In the genomic region with DNA sequence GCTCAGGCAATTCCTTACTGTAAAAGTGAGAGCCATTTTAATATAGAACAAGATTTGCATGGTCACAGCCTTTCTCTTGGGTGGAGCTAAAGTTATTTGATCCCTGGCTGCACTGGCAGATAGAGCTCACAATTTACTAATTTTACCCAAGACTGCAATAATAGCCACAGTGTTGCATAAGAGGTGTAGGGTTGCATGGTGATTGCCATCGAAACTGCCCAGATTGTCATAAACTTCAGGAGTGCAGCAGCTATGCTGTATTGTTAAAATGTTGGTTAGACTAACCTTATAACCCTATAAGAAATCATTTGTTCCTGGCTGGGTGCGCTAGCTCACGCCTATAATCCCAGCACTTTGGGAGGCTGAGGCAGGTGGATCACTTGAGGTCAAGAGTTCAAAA, we compare ENCODE assay signal across 10 cellular contexts. TPM values are rescaled to one million over a fixed set of nuclear protein-coding genes. Genes with fewer than 3 reads are reported as not detected.
DNase-seq lines count a peak whose midpoint lies in the region; ATAC-seq and TF ChIP-seq lines count a peak whose summit lies in the region.
"Had no signal": no experiment of that assay in that cellular context is flagged by ENCODE, and none has a peak within 500 bp of the region (broad histone marks: within the 10 kb centered on the region; RNA-seq: fewer than 3 reads in every experiment).

No MANE protein-coding gene starts in this region.

- H3K4me1 Mint-ChIP-seq in H9, result peaks cover 5 to 11% of the 10 kb centered on the region in 2 experiments; a peak in 3 of 4 replicates

- no peak overlapping the region for H2AK5ac ChIP-seq in H9 (ENCODE audit: insufficient read length, low read length)

- H3K79me2 ChIP-seq in HCT116 (ENCODE audit: insufficient read depth, low read length) (peaks cover 85% of the 10 kb centered on the region), H9 (ENCODE audit: insufficient read depth, low read length) (peaks cover 15% of the 10 kb centered on the region; the same call in 1 of the 2 replicates)

- intact Hi-C loops in HCT116 (cut with micrococcal nuclease), result no loop called here

- no peak for TF ChIP-seq CTCF in HCT116 (IDR thresholded peaks at IDR 0.05 in 2 of 3, conservative IDR thresholded peaks at IDR 0.05 in 1 of 3; ENCODE audit: borderline replicate concordance in 1 of 3, insufficient read depth in 1 of 3, low read depth in 2 of 3, low read length in 2 of 3)
- no peak for TF ChIP-seq CTCF in fibroblast of mammary gland (conservative IDR thresholded peaks at IDR 0.05; ENCODE audit: control insufficient read depth, insufficient read depth, low read depth, low read length)
- no peak for TF ChIP-seq CTCF in H9 (conservative IDR thresholded peaks at IDR 0.05)

- no peak overlapping the region for H3K18ac ChIP-seq in H9 (ENCODE audit: insufficient read length, low read depth, low read length)

- no peak overlapping the region for H3K56ac ChIP-seq in H9 (ENCODE audit: insufficient read length, low read depth, low read length)

- no peak overlapping the region for H4K91ac ChIP-seq in H9 (ENCODE audit: insufficient read length, low read depth, low read length)

- H3K4me2 ChIP-seq in HCT116 (ENCODE audit: low read length) (peak overlapping the region; percentile 2; the same call in 1 of the 2 replicates), H9 (ENCODE audit: insufficient read depth, insufficient read length, low read length) (no peak overlapping the region)

- H3K14ac ChIP-seq in H9 (ENCODE audit: insufficient read depth, low read length), result no peak overlapping the region

- BruUV-seq in HCT116 (replicated peaks; lab: Mats Ljungman, UMichigan), result no TSS peak

- no peaks in the 10 kb centered on the region for H3K79me1 ChIP-seq in H9 (ENCODE audit: insufficient read depth, low read depth, low read length, poor library complexity, severe bottlenecking)

- no peaks in the 10 kb centered on the region for H3K23me2 ChIP-seq in H9 (ENCODE audit: insufficient read length, low read depth, low read length, poor library complexity, severe bottlenecking)

- no peak overlapping the region for H3K4me3 Mint-ChIP-seq in H9

- H3K9ac ChIP-seq in HCT116 (ENCODE audit: low read length), result no peak overlapping the region
- H3K9ac ChIP-seq in H9 (ENCODE audit: extremely low read depth, insufficient read length, low read length), result no peak overlapping the region

- 0 out of 7 replicates have a peak overlapping the region, but pooled peaks of 1 of the 3 experiments have one; percentile 65 for H3K27ac Mint-ChIP-seq in H9

- H3K27me3 ChIP-seq in HCT116 (ENCODE audit: insufficient read depth, low read length) (no peaks in the 10 kb centered on the region), H9 (ENCODE audit: insufficient read depth, low read length) (no peaks in the 10 kb centered on the region)
- H3K27me3 ChIP-seq: colonic mucosa, SJCRH30, uterus had no signal

- H3K27ac ChIP-seq in HCT116 (ENCODE audit: low read depth, low read length), result no peak overlapping the region
- no peak overlapping the region for H3K27ac ChIP-seq in H9 (ENCODE audit: insufficient read length, low read depth, low read length)
- H3K27ac ChIP-seq: colonic mucosa, SJCRH30, uterus had no signal

- no peak overlapping the region for H2BK12ac ChIP-seq in H9 (ENCODE audit: insufficient read length, low read depth, low read length)

- no peak; the same call in 1 of the 2 replicates for ATAC-seq in HCT116

- no peak overlapping the region for H2BK120ac ChIP-seq in H9 (ENCODE audit: low read depth, low read length, poor library complexity, severe bottlenecking)

- H4K5ac ChIP-seq in H9 (ENCODE audit: insufficient read length, low read depth, low read length), result no peak overlapping the region

- no peak overlapping the region for H2BK20ac ChIP-seq in H9 (ENCODE audit: low read depth, low read length, poor library complexity, severe bottlenecking)

- no peak overlapping the region for H3K4ac ChIP-seq in H9 (ENCODE audit: low read depth, low read length)

- POLR2A ChIA-PET in HCT116 (lab: Charles Lee), result no interaction called here

- H3T11ph ChIP-seq in H9 (ENCODE audit: low read length), result no peak overlapping the region

- no peak overlapping the region for H2BK15ac ChIP-seq in H9 (ENCODE audit: low read depth, low read length)

- H4K20me1 ChIP-seq in HCT116 (ENCODE audit: insufficient read depth) (peaks cover 4% of the 10 kb centered on the region; the same call in 1 of the 2 replicates), H9 (ENCODE audit: control insufficient read depth, insufficient read depth, insufficient read length) (no peaks in the 10 kb centered on the region)

- no peak overlapping the region for H2BK5ac ChIP-seq in H9 (ENCODE audit: insufficient read length, low read length)

- H4K8ac ChIP-seq in H9 (replicated peaks; ENCODE audit: insufficient read length, low read depth, low read length), result no peak overlapping the region

- H3K9me3 ChIP-seq in HCT116 (ENCODE audit: control insufficient read depth in 1 of 2, insufficient read depth in 1 of 2, low read depth in 1 of 2, low read length in 2 of 2) (no peaks in the 10 kb centered on the region), H9 (ENCODE audit: control insufficient read depth, low read depth, low read length) (no peaks in the 10 kb centered on the region)
- H3K9me3 ChIP-seq: colonic mucosa, SJCRH30, uterus had no signal

- H3K4me1 ChIP-seq in HCT116 (ENCODE audit: control insufficient read depth in 1 of 2, insufficient read depth in 2 of 2, low read length in 2 of 2) (peaks cover 16 to 39% of the 10 kb centered on the region in 2 experiments), H9 (ENCODE audit: insufficient read depth, low read length) (no peaks in the 10 kb centered on the region; the same call in 1 of the 2 replicates)

- no peak overlapping the region for H3K23ac ChIP-seq in H9 (ENCODE audit: insufficient read length, low read depth, low read length)

- H3K9me3 Mint-ChIP-seq in H9, result no peaks in the 10 kb centered on the region

- H3K27me3 Mint-ChIP-seq in H9 (ENCODE audit: low read depth), result no peaks in the 10 kb centered on the region

- no peaks in the 10 kb centered on the region for H3K9me2 ChIP-seq in HCT116 (ENCODE audit: insufficient read depth)

- CTCF ChIA-PET in HCT116 (lab: Charles Lee), result no interaction called here

- peaks cover 17 to 37% (median 32%) of the 10 kb centered on the region in 3 experiments; a peak in 6 of 7 replicates for H3K36me3 Mint-ChIP-seq in H9 (ENCODE audit: insufficient read depth in 1 of 3, low read depth in 3 of 3)

- TF ChIP-seq RAD21 in HCT116 (IDR thresholded peaks at IDR 0.05; ENCODE audit: low read depth), result no peak

- no peak overlapping the region for H2AFZ ChIP-seq in HCT116 (ENCODE audit: low read depth, low read length, poor library complexity, severe bottlenecking)
- no peak overlapping the region for H2AFZ ChIP-seq in H9 (ENCODE audit: low read length)

- peaks cover 5 to 15% of the 10 kb centered on the region in 2 experiments; a peak in 3 of 4 replicates for H3K36me3 ChIP-seq in HCT116 (ENCODE audit: control insufficient read depth in 1 of 2, insufficient read depth in 2 of 2, low read length in 2 of 2)
- H3K36me3 ChIP-seq: colonic mucosa, uterus had no signal

- RAD21 ChIA-PET in HCT116 (lab: Charles Lee; ENCODE audit: low non-redundant PET in 1 of 2, low total read pairs in 2 of 2, uncharacterized antibody in 2 of 2, unreplicated experiment in 2 of 2), result no interaction called here

- WGBS in H9 (ENCODE audit: extremely low coverage, insufficient read length, low lambda C conversion rate), result no CpG with 5 or more reads among the region's 3 CpGs

- H3K4me3 ChIP-seq in HCT116 (replicated peaks in 1 of 2; ENCODE audit: low read depth in 1 of 2, low read length in 2 of 2), result no peak overlapping the region
- H3K4me3 ChIP-seq in fibroblast of mammary gland (ENCODE audit: control insufficient read depth, low read depth, low read length), result no peak overlapping the region
- H3K4me3 ChIP-seq: colonic mucosa, SJCRH30, uterus had no signal

- TF ChIP-seq POLR2A in HCT116 (IDR thresholded peaks at IDR 0.05; ENCODE audit: borderline replicate concordance, extremely low read depth, insufficient read depth, insufficient read length), result no peak

- DNase-seq in HCT116 (ENCODE audit: low read depth, low spot score), result no peak
- peak; percentile 86 for DNase-seq in NOMO-1 treated with DMSO at 0.1 percent for 48 hours (lab: John Stamatoyannopoulos, UW; ENCODE audit: unreplicated experiment)
- peak; percentile 67 for DNase-seq in fibroblast of mammary gland (ENCODE audit: low read depth)
- DNase-seq in stromal cell of bone marrow (ENCODE audit: low read depth), result peak; percentile 64
- DNase-seq in H9, result no peak
- no peak for DNase-seq in RKO (ENCODE audit: low spot score)
- no peak for DNase-seq in NCI-H524 treated with DMSO at 0.1 percent for 48 hours (lab: John Stamatoyannopoulos, UW)
- DNase-seq: colonic mucosa, uterus had no signal

TF ChIP-seq in HCT116, 20 proteins besides CTCF, POLR2A, EP300 and RAD21:
- no peak for TF ChIP-seq FOSL1 (IDR thresholded peaks at IDR 0.05; ENCODE audit: low read depth)
- TF ChIP-seq CEBPB (IDR thresholded peaks at IDR 0.05; ENCODE audit: low read depth), result peak; percentile 85

RNA-seq across cellular contexts. Expression of gene VCL, which starts 50.0 kb away (rescaled TPM):
- 106 TPM for total RNA-seq in HCT116 (2021; ENCODE audit: unreplicated experiment)
- polyA plus RNA-seq in HCT116 (2012), result 42.1 and 51.9 TPM in 2 replicates
- total RNA-seq in H9 (2021), result 291 and 296 TPM in 2 replicates

Comparison
In these comparisons a context has a peak if more than half of its experiments do, and no peak if none do; other contexts are left out.
1. DNase-seq: peak in NOMO-1 treated with DMSO at 0.1 percent for 48 hours (single experiment), fibroblast of mammary gland (single experiment) and stromal cell of bone marrow (single experiment); none in HCT116 (single experiment), H9 (single experiment), RKO (single experiment) and NCI-H524 treated with DMSO at 0.1 percent for 48 hours (single experiment).